ENCODE assay signal across 9 cellular contexts in genomic region chr1:23421752-23422312, GRCh38. TPM values are rescaled to one million over a fixed set of nuclear protein-coding genes. Genes with fewer than 3 reads are reported as not detected.
A peak's percentile ranks its signal among the peaks of the same experiment; 100 is the strongest.
DNase-seq lines count a peak whose midpoint lies in the region; ATAC-seq and TF ChIP-seq lines count a peak whose summit lies in the region.
"Had no signal": no experiment of that assay in that cellular context is flagged by ENCODE, and none has a peak within 500 bp of the region (broad histone marks: within the 10 kb centered on the region; RNA-seq: fewer than 3 reads in every experiment).

No MANE protein-coding gene starts in this region.

- no peak for TF ChIP-seq EP300 in stomach (IDR thresholded peaks at IDR 0.05)

- peak; percentile 49 for DNase-seq in HT-29 (ENCODE audit: low spot score)
- DNase-seq in adrenal gland, result peak in 5 of 7 donors; percentile 46 to 74 (median 71)
- no peak for DNase-seq in left ventricle myocardium superior
- DNase-seq in stomach, result no peak
- DNase-seq in ureter (ENCODE audit: low spot score), result no peak
- no peak for DNase-seq in T-helper 9 cell

- TF ChIP-seq CTCF in adrenal gland (IDR thresholded peaks at IDR 0.05) (peak in 5 of 6 experiments; percentile 31 to 60 (median 49)), stomach (IDR thresholded peaks at IDR 0.05) (no peak)

- peaks cover 36 to 49% of the 10 kb centered on the region in 2 donors for H3K4me1 ChIP-seq in adrenal gland (replicated peaks in 1 of 2)
- peaks cover 32 to 81% (median 63%) of the 10 kb centered on the region in 4 donors for H3K4me1 ChIP-seq in stomach

- H3K9me3 ChIP-seq in adrenal gland (replicated peaks in 1 of 3) (no peaks in the 10 kb centered on the region), stomach (no peaks in the 10 kb centered on the region)

- H3K27ac ChIP-seq in adrenal gland, result peak overlapping the region in 4 of 5 donors; percentile 11 to 89 (median 86)
- H3K27ac ChIP-seq in stomach, result peak overlapping the region; percentile 86 to 94 (median 87)
- H3K27ac ChIP-seq: KMS-11 had no signal

- peak; percentile 30 for ATAC-seq in left ventricle myocardium superior
- ATAC-seq in HG03139 (IDR thresholded peaks at IDR 0.05; ENCODE audit: unreplicated experiment), result no peak
- ATAC-seq in HG02678 (IDR thresholded peaks at IDR 0.05; ENCODE audit: unreplicated experiment), result no peak

- H3K4me3 ChIP-seq in adrenal gland (peak overlapping the region in 1 of 4 donors; percentile 82), stomach (peak overlapping the region; percentile 5 to 82 (median 13))

- 32 to 48% (median 33%) methylated on average over 7 to 8 of the region's 8 CpGs for WGBS in adrenal gland, 4 donors
- WGBS in stomach, 5 donors, result 11 to 29% (median 19%) methylated on average over 8 of the region's 8 CpGs

- intact Hi-C loops in adrenal gland (cut with DNase I) (loop anchor here in 1 of 2 donors (10.0 kb wide), 1 partner anchor 113 kb away; the partner anchor contains the start of gene E2F2), left ventricle myocardium superior (cut with micrococcal nuclease) (no loop called here), stomach (cut with DNase I; ENCODE audit: low total_unique reads) (no loop called here)

- H3K36me3 ChIP-seq in adrenal gland (replicated peaks in 1 of 2), result peaks cover 0 to 2% of the 10 kb centered on the region in 2 donors
- H3K36me3 ChIP-seq in stomach, result peaks cover 0 to 7% (median 6%) of the 10 kb centered on the region in 4 donors

- no peaks in the 10 kb centered on the region for H3K27me3 ChIP-seq in adrenal gland
- H3K27me3 ChIP-seq in stomach, result peaks cover 0 to 21% (median 6%) of the 10 kb centered on the region in 3 donors

- peak in 1 of 2 donors; percentile 12 for TF ChIP-seq POLR2A in adrenal gland (IDR thresholded peaks at IDR 0.05)
- no peak for TF ChIP-seq POLR2A in stomach (IDR thresholded peaks at IDR 0.05)

RNA-seq across cellular contexts. Expression of gene TCEA3, which starts 2.7 kb away (rescaled TPM):
- 2.1 and 2.3 TPM in 2 replicates for total RNA-seq in HT-29 (2014; rRNA removed; shearing (Covaris generic))
- total RNA-seq in adrenal gland (100 to 1,000 TPM in 5 of 8 donors, 10 to 100 TPM in 3; 23.6 to 152 (median 115) TPM), left ventricle myocardium superior (81.0 TPM), stomach (100 to 1,000 TPM in 2 of 5 donors, 10 to 100 TPM in 3; 44.9 to 155 (median 91.1) TPM), ureter (50.2 TPM)
- polyA plus RNA-seq in adrenal gland (100 to 1,000 TPM in 2 of 3 donors, 10 to 100 TPM in 1; 51.8 to 132 (median 102) TPM), stomach (100 to 1,000 TPM in 1 of 3 donors, 10 to 100 TPM in 2; 44.1 to 133 (median 75.6) TPM)

RNA-seq across cellular contexts. Expression of gene ZNF436, which starts 52.2 kb away (rescaled TPM):
- total RNA-seq in HT-29 (2014; rRNA removed; shearing (Covaris generic)), result 2.7 and 2.9 TPM in 2 replicates
- 10 to 100 TPM in 7 of 8 donors, 1 to 10 TPM in 1; 7.8 to 43.7 (median 25.1) TPM for total RNA-seq in adrenal gland
- 10 to 100 TPM; 10.1 to 16.2 (median 13.3) TPM for polyA plus RNA-seq in adrenal gland
- total RNA-seq in left ventricle myocardium superior, result 12.4 TPM
- 10 to 100 TPM in 3 of 5 donors, 1 to 10 TPM in 2; 7.0 to 29.9 (median 17.1) TPM for total RNA-seq in stomach
- 10 to 100 TPM in 1 of 3 donors, 1 to 10 TPM in 2; 3.1 to 11.4 (median 6.6) TPM for polyA plus RNA-seq in stomach
- total RNA-seq in ureter, result 40.2 TPM

Comparison
In these comparisons a context has a peak if more than half of its experiments do, and no peak if none do; other contexts are left out.
1. DNase-seq: peak in HT-29 (single experiment) and adrenal gland (5 of 7); none in left ventricle myocardium superior (single experiment), stomach (single experiment), ureter (single experiment) and T-helper 9 cell (single experiment).
2. CTCF ChIP-seq: peak in adrenal gland (5 of 6); none in stomach (0 of 7).